Comparison of ENCODE assay signal across 30 cellular contexts in the genomic region with DNA sequence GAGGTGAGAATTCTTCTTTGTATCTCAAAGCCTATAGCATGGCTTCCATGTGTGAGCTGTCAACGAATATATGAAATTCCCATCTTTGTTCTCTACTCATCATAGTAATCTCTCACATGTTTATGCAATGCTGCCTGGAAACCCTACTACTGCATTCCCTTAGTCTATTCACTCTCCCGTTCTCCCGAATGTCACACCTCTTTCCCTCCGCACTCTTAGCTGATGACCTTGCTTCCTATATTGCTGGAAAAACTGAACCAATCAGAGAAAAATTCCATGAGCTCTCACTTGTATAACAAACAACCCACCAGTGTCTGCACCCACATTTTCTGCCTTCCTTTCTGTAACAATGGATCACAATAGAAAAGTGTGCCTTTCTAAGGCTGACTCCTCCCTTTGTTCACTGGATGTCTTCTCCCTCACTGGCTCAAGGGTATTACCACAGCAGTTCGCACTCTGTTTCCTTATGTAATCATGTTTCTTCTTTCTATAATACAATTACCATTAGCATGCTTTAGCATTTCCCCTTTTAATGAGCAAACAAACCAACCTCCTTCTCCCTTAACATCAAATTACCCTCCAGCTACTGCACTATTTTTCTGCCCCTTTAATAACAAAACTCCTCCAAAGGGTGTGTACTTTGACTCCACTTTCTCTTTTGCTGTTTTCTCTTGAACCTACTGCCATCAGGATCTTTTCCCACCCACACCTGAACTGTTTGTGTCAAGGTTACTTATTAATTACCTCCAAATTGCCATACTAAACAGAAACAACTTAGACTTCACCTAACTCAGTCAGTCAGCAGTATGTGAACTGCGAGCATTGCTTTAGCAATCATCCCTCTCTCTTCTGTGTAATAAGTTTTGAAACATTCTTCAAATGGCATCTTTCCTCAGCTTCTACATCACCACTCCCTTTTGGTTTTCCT.
"Had no signal": no experiment of that assay in that cellular context is flagged by ENCODE, and none has a peak within 500 bp of the region (broad histone marks: within the 10 kb centered on the region; RNA-seq: fewer than 3 reads in every experiment).

No MANE protein-coding gene starts in this region.

- H3K9me3 Mint-ChIP-seq: effector memory CD8-positive, alpha-beta T cell; naive thymus-derived CD4-positive, alpha-beta T cell; stimulated activated memory B cell treated with anti-CD40 and anti-IgM and Interleukin-4, amounts not matched to agents 10 μg/mL and 1 μg/mL and 100 μg/mL, for 72 hours had no signal

- H3K27ac Mint-ChIP-seq: effector memory CD8-positive, alpha-beta T cell; naive thymus-derived CD4-positive, alpha-beta T cell; nephron progenitor cell; stimulated activated memory B cell treated with anti-CD40 and anti-IgM and Interleukin-4, amounts not matched to agents 10 μg/mL and 1 μg/mL and 100 μg/mL, for 72 hours had no signal

- ATAC-seq: effector memory CD8-positive, alpha-beta T cell; heart right ventricle; left colon; naive thymus-derived CD4-positive, alpha-beta T cell; stimulated activated memory B cell treated with anti-CD40 and anti-IgM and Interleukin-4, amounts not matched to agents 10 μg/mL and 1 μg/mL and 100 μg/mL, for 72 hours; stimulated activated naive CD8-positive, alpha-beta T cell treated with anti-CD3 and anti-CD28 coated beads, Interleukin-15, Interleukin-2, amounts not matched to agents 100 U/mL and 50 U/mL, for 24 hours had no signal

- H3K4me1 ChIP-seq: sigmoid colon, spleen, testis, tibial artery, upper lobe of left lung had no signal

- H3K27me3 Mint-ChIP-seq: naive thymus-derived CD4-positive, alpha-beta T cell; stimulated activated memory B cell treated with anti-CD40 and anti-IgM and Interleukin-4, amounts not matched to agents 10 μg/mL and 1 μg/mL and 100 μg/mL, for 72 hours had no signal

- H3K27me3 ChIP-seq: esophagus squamous epithelium, heart right ventricle, right atrium auricular region, sigmoid colon, spleen, testis, tibial artery, upper lobe of left lung had no signal

- H3K4me1 Mint-ChIP-seq: naive thymus-derived CD4-positive, alpha-beta T cell; stimulated activated memory B cell treated with anti-CD40 and anti-IgM and Interleukin-4, amounts not matched to agents 10 μg/mL and 1 μg/mL and 100 μg/mL, for 72 hours had no signal

- FAIRE-seq: endometrium, islet of Langerhans, urothelium cell line had no signal

- H3K27ac ChIP-seq: esophagus squamous epithelium, heart right ventricle, sigmoid colon, spleen, testis, tibial artery, upper lobe of left lung had no signal

- DNase-seq: cerebellar nuclear complex; cortex of kidney; effector memory CD8-positive, alpha-beta T cell; erythroblast; esophagus squamous epithelium; foreskin melanocyte; glutamatergic neuron; heart right ventricle; hippocampal formation; kidney glomerular epithelial cell; left colon; mesenchymal stem cell; midbrain; naive thymus-derived CD4-positive, alpha-beta T cell; nephron progenitor cell; nucleus accumbens; posterior cingulate gyrus; sigmoid colon; spleen; stimulated activated CD4-positive, alpha-beta T cell treated with anti-CD3 and anti-CD28 coated beads, Interleukin-4, amount 100 ng/mL, for 4 hours; stimulated activated naive CD8-positive, alpha-beta T cell treated with anti-CD3 and anti-CD28 coated beads, Interleukin-15, Interleukin-2, amounts not matched to agents 100 U/mL and 50 U/mL, for 24 hours; substantia nigra; testis; tibial artery; upper lobe of left lung had no signal

- H3K9me3 ChIP-seq: esophagus squamous epithelium, heart right ventricle, right atrium auricular region, sigmoid colon, spleen, testis, tibial artery, upper lobe of left lung had no signal

- H3K36me3 ChIP-seq: esophagus squamous epithelium, heart right ventricle, right atrium auricular region, sigmoid colon, spleen, tibial artery, upper lobe of left lung had no signal

- H3K4me3 Mint-ChIP-seq: effector memory CD8-positive, alpha-beta T cell; naive thymus-derived CD4-positive, alpha-beta T cell; nephron progenitor cell; stimulated activated memory B cell treated with anti-CD40 and anti-IgM and Interleukin-4, amounts not matched to agents 10 μg/mL and 1 μg/mL and 100 μg/mL, for 72 hours had no signal

- H3K4me3 ChIP-seq: esophagus squamous epithelium, heart right ventricle, right atrium auricular region, sigmoid colon, spleen, testis, tibial artery, upper lobe of left lung had no signal
